8 cellular contexts compared by ENCODE assay signal in genomic region chr4:140149851-140150635, GRCh38. TPM values are rescaled to one million over a fixed set of nuclear protein-coding genes. Genes with fewer than 3 reads are reported as not detected.
DNase-seq lines count a peak whose midpoint lies in the region; ATAC-seq lines count a peak whose summit lies in the region.

No MANE protein-coding gene starts in this region.

- peak overlapping the region; percentile 72 to 85 for H3K27ac Mint-ChIP-seq in effector memory CD8-positive, alpha-beta T cell

- H3K27me3 Mint-ChIP-seq in effector memory CD8-positive, alpha-beta T cell: peaks cover 0 to 10% of the 10 kb centered on the region in 2 donors

- peaks cover 10 to 20% of the 10 kb centered on the region in 2 donors for H3K4me1 Mint-ChIP-seq in effector memory CD8-positive, alpha-beta T cell (ENCODE audit: low read depth in 2 of 2)

- H3K36me3 Mint-ChIP-seq in effector memory CD8-positive, alpha-beta T cell (ENCODE audit: insufficient read depth): peaks cover 20% of the 10 kb centered on the region

- H3K4me3 Mint-ChIP-seq in effector memory CD8-positive, alpha-beta T cell: peak overlapping the region; percentile 89 to 95

- no peaks in the 10 kb centered on the region for H3K9me3 Mint-ChIP-seq in effector memory CD8-positive, alpha-beta T cell

- ATAC-seq in GM21528 (IDR thresholded peaks at IDR 0.05; ENCODE audit: low FRiP score, unreplicated experiment): peak; percentile 41
- ATAC-seq in effector memory CD8-positive, alpha-beta T cell (replicated peaks): peak; percentile 36

- DNase-seq in AG08396 (ENCODE audit: low spot score): peak; percentile 55
- peak; percentile 65 for DNase-seq in NCI-H510A (lab: John Stamatoyannopoulos, UW)
- peak; percentile 43 to 55 for DNase-seq in activated CD8-positive, alpha-beta memory T cell treated with anti-CD3 and anti-CD28 coated beads for 1 hour (ENCODE audit: extremely low read depth in 1 of 2, low read depth in 1 of 2)
- DNase-seq in effector memory CD8-positive, alpha-beta T cell: peak; percentile 33 to 45 (median 37)
- DNase-seq in lung microvascular endothelial cell (ENCODE audit: low read depth in 2 of 2): peak; percentile 68 to 70
- DNase-seq in stimulated activated CD8-positive, alpha-beta memory T cell treated with anti-CD3 and anti-CD28 coated beads, Interleukin-12 subunit alpha, Interleukin-12 subunit beta, amount 100 ng/mL, for 4 hours (ENCODE audit: low read depth): peak; percentile 50
- DNase-seq in 8988T: no peak

RNA-seq across cellular contexts. Expression of gene MAML3, which starts 3.9 kb away (rescaled TPM):
- total RNA-seq in lung microvascular endothelial cell: 4.0 and 4.8 TPM in 2 replicates
